Comparison of ENCODE assay signal across 2 cellular contexts in genomic region chr1:207691006-207691405, GRCh38.
TF ChIP-seq lines count a peak whose summit lies in the region.

No MANE protein-coding gene starts in this region.

TF ChIP-seq in HepG2, 621 proteins besides CTCF, POLR2A, EP300 and RAD21:
- no peak for TF ChIP-seq ZNF709 (CRISPR knock-in tag; IDR thresholded peaks at IDR 0.05)
- no peak for TF ChIP-seq CENPX (CRISPR knock-in tag; IDR thresholded peaks at IDR 0.05)
- TF ChIP-seq IRX3 (CRISPR knock-in tag; IDR thresholded peaks at IDR 0.05; ENCODE audit: borderline replicate concordance, low read depth), result no peak
- TF ChIP-seq MBD4 (IDR thresholded peaks at IDR 0.05; ENCODE audit: borderline replicate concordance, low read length), result no peak
- no peak for TF ChIP-seq ETV5 (CRISPR knock-in tag; IDR thresholded peaks at IDR 0.05; ENCODE audit: borderline replicate concordance)
- no peak for TF ChIP-seq ZNF326 (CRISPR knock-in tag; IDR thresholded peaks at IDR 0.05; ENCODE audit: borderline replicate concordance)
- no peak for TF ChIP-seq ZNF549 (CRISPR knock-in tag; IDR thresholded peaks at IDR 0.05)
- TF ChIP-seq HNF4G (IDR thresholded peaks at IDR 0.05; ENCODE audit: borderline replicate concordance, low read depth, low read length), result no peak
- no peak for TF ChIP-seq HNF4G (CRISPR knock-in tag; IDR thresholded peaks at IDR 0.05; ENCODE audit: borderline replicate concordance, low read depth)
- no peak for TF ChIP-seq BCLAF1 (IDR thresholded peaks at IDR 0.05)
- no peak for TF ChIP-seq NFKB2 (CRISPR knock-in tag; IDR thresholded peaks at IDR 0.05; ENCODE audit: borderline replicate concordance)
- TF ChIP-seq MAFK (conservative IDR thresholded peaks at IDR 0.05 in 1 of 2, IDR thresholded peaks at IDR 0.05 in 1 of 2; ENCODE audit: low read length in 2 of 2), result peak; percentile 22 to 67; a peak in 3 of 4 replicates
- no peak for TF ChIP-seq EHMT2 (IDR thresholded peaks at IDR 0.05; ENCODE audit: borderline replicate concordance, low read depth, low read length)
- no peak for TF ChIP-seq NR2F1 (CRISPR knock-in tag; IDR thresholded peaks at IDR 0.05)
- peak; percentile 36; the same call in 1 of the 2 replicates for TF ChIP-seq MAFF (IDR thresholded peaks at IDR 0.05; ENCODE audit: low read depth, low read length)
- no peak for TF ChIP-seq HNRNPUL1 (IDR thresholded peaks at IDR 0.05; ENCODE audit: low read depth, low read length)
- TF ChIP-seq ZNF816 (CRISPR knock-in tag; IDR thresholded peaks at IDR 0.05; ENCODE audit: borderline replicate concordance), result no peak
TF ChIP-seq in HepG2: peak in this region for 2.

TF ChIP-seq in GM12878, 131 proteins besides CTCF, POLR2A, EP300 and RAD21:
- TF ChIP-seq RFX5 (IDR thresholded peaks at IDR 0.05; ENCODE audit: low read depth, low read length), result no peak
- no peak for TF ChIP-seq MYB (IDR thresholded peaks at IDR 0.05; ENCODE audit: borderline replicate concordance, low read depth, low read length)
- TF ChIP-seq RCOR1 (conservative IDR thresholded peaks at IDR 0.05; ENCODE audit: low read depth, low read length), result no peak
- TF ChIP-seq ZBTB11 (CRISPR knock-in tag; IDR thresholded peaks at IDR 0.05), result no peak
- no peak for TF ChIP-seq BHLHE40 (IDR thresholded peaks at IDR 0.05; ENCODE audit: borderline replicate concordance in 1 of 2, low read depth in 2 of 2, low read length in 1 of 2)
- no peak for TF ChIP-seq KDM1A (IDR thresholded peaks at IDR 0.05; ENCODE audit: borderline replicate concordance)
- TF ChIP-seq USF2 (IDR thresholded peaks at IDR 0.05; ENCODE audit: borderline replicate concordance, low read depth, low read length), result no peak
- TF ChIP-seq NRF1 (conservative IDR thresholded peaks at IDR 0.05; ENCODE audit: low read depth, low read length), result no peak
- TF ChIP-seq E2F4 (IDR thresholded peaks at IDR 0.05; ENCODE audit: low read depth, low read length), result no peak
- no peak for TF ChIP-seq NFIC (IDR thresholded peaks at IDR 0.05; ENCODE audit: low read depth, low read length)
- TF ChIP-seq MXI1 (IDR thresholded peaks at IDR 0.05; ENCODE audit: low read depth, low read length), result no peak
